1 cellular context compared by ENCODE assay signal in genomic region chr15:99703603-99704443, GRCh38.
A peak's percentile ranks its signal among the peaks of the same experiment; 100 is the strongest.
TF ChIP-seq lines count a peak whose summit lies in the region.

No MANE protein-coding gene starts in this region.

TF ChIP-seq in GM12878, 131 proteins besides CTCF, POLR2A, EP300 and RAD21 (continued from another document and continues in another):
- TF ChIP-seq USF2 (IDR thresholded peaks at IDR 0.05; ENCODE audit: borderline replicate concordance, low read depth, low read length), result no peak
- TF ChIP-seq ELK1 (IDR thresholded peaks at IDR 0.05; ENCODE audit: low read depth, low read length), result no peak
- TF ChIP-seq SIX5 (IDR thresholded peaks at IDR 0.05; ENCODE audit: low read depth, low read length, severe bottlenecking), result no peak
- no peak for TF ChIP-seq TAF1 (IDR thresholded peaks at IDR 0.05; ENCODE audit: borderline replicate concordance, low read depth, low read length)
- TF ChIP-seq FOS (IDR thresholded peaks at IDR 0.05; ENCODE audit: borderline replicate concordance, extremely low read depth, insufficient read length), result no peak
- no peak for TF ChIP-seq KLF5 (IDR thresholded peaks at IDR 0.05; ENCODE audit: partially characterized antibody)
- TF ChIP-seq ZBTB33 (IDR thresholded peaks at IDR 0.05), result no peak
- no peak for TF ChIP-seq HDGF (IDR thresholded peaks at IDR 0.05)
- TF ChIP-seq RBBP5 (conservative IDR thresholded peaks at IDR 0.05), result no peak
- TF ChIP-seq WRNIP1 (IDR thresholded peaks at IDR 0.05; ENCODE audit: borderline replicate concordance, low read depth, low read length), result no peak
- no peak for TF ChIP-seq REST (IDR thresholded peaks at IDR 0.05; ENCODE audit: low read depth, low read length)
- TF ChIP-seq PAX5 (IDR thresholded peaks at IDR 0.05; ENCODE audit: borderline replicate concordance, low read depth, low read length), result no peak
- TF ChIP-seq E4F1 (IDR thresholded peaks at IDR 0.05; ENCODE audit: borderline replicate concordance, partially characterized antibody), result no peak
- TF ChIP-seq PBX3 (IDR thresholded peaks at IDR 0.05; ENCODE audit: insufficient replicate concordance, low read depth, low read length), result no peak
- TF ChIP-seq ZNF24 (IDR thresholded peaks at IDR 0.05), result no peak
- TF ChIP-seq SRF (IDR thresholded peaks at IDR 0.05; ENCODE audit: low read depth in 2 of 2, low read length in 2 of 2), result no peak
- 0 out of 2 replicates have a peak, but pooled peaks have one; percentile 66 for TF ChIP-seq MTA3 (IDR thresholded peaks at IDR 0.05; ENCODE audit: borderline replicate concordance, low read length)
- no peak for TF ChIP-seq E2F4 (IDR thresholded peaks at IDR 0.05; ENCODE audit: low read depth, low read length)
- TF ChIP-seq ZBTB4 (CRISPR knock-in tag; IDR thresholded peaks at IDR 0.05), result no peak
- no peak for TF ChIP-seq SIN3A (IDR thresholded peaks at IDR 0.05; ENCODE audit: low read depth, low read length)
- no peak for TF ChIP-seq RFX5 (IDR thresholded peaks at IDR 0.05; ENCODE audit: low read depth, low read length)
- TF ChIP-seq HSF1 (IDR thresholded peaks at IDR 0.05; ENCODE audit: low read depth, low read length), result no peak
- no peak; the same call in 1 of the 2 replicates for TF ChIP-seq SMC3 (IDR thresholded peaks at IDR 0.05; ENCODE audit: borderline replicate concordance, low read length)
- TF ChIP-seq CBFB (IDR thresholded peaks at IDR 0.05; ENCODE audit: low read depth), result no peak
- no peak for TF ChIP-seq BCL3 (IDR thresholded peaks at IDR 0.05; ENCODE audit: borderline replicate concordance, insufficient read depth, low read depth, low read length, poor library complexity, severe bottlenecking)
- TF ChIP-seq TCF3 (IDR thresholded peaks at IDR 0.05; ENCODE audit: borderline replicate concordance, insufficient read depth, low read depth, low read length), result no peak
- TF ChIP-seq RUNX3 (IDR thresholded peaks at IDR 0.05; ENCODE audit: low read length), result peak; percentile 91
- no peak for TF ChIP-seq RB1 (IDR thresholded peaks at IDR 0.05; ENCODE audit: borderline replicate concordance)
- TF ChIP-seq SUPT20H (IDR thresholded peaks at IDR 0.05; ENCODE audit: borderline replicate concordance, control insufficient read depth, low read depth, low read length), result no peak
- no peak for TF ChIP-seq SPI1 (IDR thresholded peaks at IDR 0.05; ENCODE audit: borderline replicate concordance, insufficient read depth, low read depth, low read length)
- no peak for TF ChIP-seq ETV6 (conservative IDR thresholded peaks at IDR 0.05 in 1 of 2, IDR thresholded peaks at IDR 0.05 in 1 of 2; ENCODE audit: borderline replicate concordance in 1 of 2, low read depth in 1 of 2)
- TF ChIP-seq DPF2 (IDR thresholded peaks at IDR 0.05), result no peak
- no peak for TF ChIP-seq SREBF2 (IDR thresholded peaks at IDR 0.05; ENCODE audit: low read length)
- peak; percentile 30; the same call in 1 of the 2 replicates for TF ChIP-seq BCL11A (IDR thresholded peaks at IDR 0.05; ENCODE audit: low read depth, low read length)
